In the genomic region with DNA sequence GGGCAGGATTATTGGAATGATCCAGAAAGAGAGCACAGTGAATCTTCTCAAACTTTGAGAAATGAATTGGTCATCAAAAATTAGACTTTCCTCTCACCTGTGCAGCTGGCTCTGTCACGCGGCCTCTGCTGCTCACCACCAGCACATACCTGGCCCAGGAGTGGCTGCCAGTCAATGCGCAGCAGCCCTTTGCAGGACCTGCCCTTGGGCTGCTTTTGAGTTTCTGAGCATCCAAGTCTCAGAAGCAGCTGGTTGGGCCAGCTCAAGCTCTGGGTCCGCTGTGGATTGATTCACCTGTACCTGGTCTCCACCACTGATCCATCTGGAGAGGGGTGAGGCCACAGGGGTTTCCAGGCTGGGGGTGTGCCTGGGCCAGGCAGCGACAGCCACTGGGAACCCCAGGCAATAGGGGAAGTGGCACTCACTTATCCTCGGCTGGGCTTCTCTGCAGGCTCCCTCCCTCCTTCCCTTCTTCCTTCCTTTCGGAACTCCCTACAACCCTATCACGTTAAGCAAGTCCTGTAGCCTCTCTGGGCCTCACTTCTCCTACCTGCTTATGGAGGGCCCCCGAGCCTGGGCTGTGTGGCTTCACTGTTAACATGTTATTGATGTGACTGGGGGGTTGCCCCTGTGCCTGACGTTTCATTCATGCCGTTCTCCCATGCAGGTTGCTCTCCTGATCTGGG, we compare ENCODE assay signal across 1 cellular context.
TF ChIP-seq lines count a peak whose summit lies in the region.

No MANE protein-coding gene starts in this region.

TF ChIP-seq in H1, 55 proteins besides CTCF, POLR2A, EP300 and RAD21 (continued from another document):
- TF ChIP-seq SP4 (IDR thresholded peaks at IDR 0.05; ENCODE audit: low read length) (no peak), EZH2 (IDR thresholded peaks at IDR 0.05; ENCODE audit: low read depth, low read length, severe bottlenecking) (no peak), YY1 (IDR thresholded peaks at IDR 0.05; ENCODE audit: low read depth, low read length) (no peak), TEAD4 (IDR thresholded peaks at IDR 0.05; ENCODE audit: low read depth, low read length) (no peak), CTBP2 (IDR thresholded peaks at IDR 0.05; ENCODE audit: borderline replicate concordance, insufficient read depth, insufficient read length, low read length) (no peak)
